Comparison of ENCODE assay signal across 8 cellular contexts in the genomic region with DNA sequence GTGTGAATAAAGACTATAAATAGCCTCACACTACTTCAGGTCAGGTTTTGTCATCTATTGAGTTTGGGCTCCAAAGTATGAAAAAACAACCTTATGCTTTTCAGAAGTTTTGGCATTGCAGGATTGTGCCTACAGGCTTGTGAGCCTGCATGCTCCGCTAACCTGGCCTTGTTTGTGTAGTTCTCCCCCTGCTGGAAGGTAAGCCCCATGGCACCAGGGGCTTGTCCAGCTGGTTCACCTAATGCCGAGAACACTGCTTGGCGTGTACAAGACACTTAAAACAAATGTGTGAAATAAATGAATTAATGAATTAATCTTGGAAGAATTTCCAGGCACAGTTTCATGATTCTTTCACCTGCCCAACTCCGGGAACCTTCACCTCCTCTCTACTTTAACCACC. TPM values are rescaled to one million over a fixed set of nuclear protein-coding genes. Genes with fewer than 3 reads are reported as not detected.
A peak's percentile ranks its signal among the peaks of the same experiment; 100 is the strongest.
DNase-seq lines count a peak whose midpoint lies in the region; ATAC-seq and TF ChIP-seq lines count a peak whose summit lies in the region.

No MANE protein-coding gene starts in this region.

- no peak overlapping the region for H3K27ac ChIP-seq in lung (ENCODE audit: low read depth in 1 of 2, low read length in 1 of 2)

- no peak overlapping the region for H3K4me3 ChIP-seq in AG09309 (ENCODE audit: control insufficient read depth, low read depth, low read length)
- H3K4me3 ChIP-seq in lung, result no peak overlapping the region

- 2 to 10% methylated on average over 4 of the region's 4 CpGs for WGBS in lung, 2 donors

- no peaks in the 10 kb centered on the region for H3K27me3 ChIP-seq in lung (ENCODE audit: control insufficient read depth, insufficient read depth)

- no peaks in the 10 kb centered on the region for H3K4me1 ChIP-seq in lung (ENCODE audit: control insufficient read depth in 2 of 2, insufficient read depth in 2 of 2, low read length in 2 of 2)

- DNase-seq in AG09309 (ENCODE audit: low read depth) (no peak), NCI-H446 (lab: John Stamatoyannopoulos, UW) (peak; percentile 13 to 77), cerebellum (ENCODE audit: low spot score) (peak; percentile 70), lung (ENCODE audit: low spot score) (peak; percentile 65)
- DNase-seq in activated CD4-positive, CD25-positive, alpha-beta regulatory T cell treated with anti-CD3 and anti-CD28 coated beads, Interleukin-2, amount 50 U/mL, for 72 hours, result peak; percentile 53
- peak; percentile 15 to 69 (median 46) for DNase-seq in stimulated activated naive CD4-positive, alpha-beta T cell (lab: John Stamatoyannopoulos, UW)

- peaks cover 4% of the 10 kb centered on the region in 2 donors for H3K36me3 ChIP-seq in lung (ENCODE audit: control insufficient read depth in 2 of 2, insufficient read depth in 2 of 2, low read length in 2 of 2)

- TF ChIP-seq CTCF in AG09309 (IDR thresholded peaks at IDR 0.05; ENCODE audit: control insufficient read depth, insufficient read depth, low read depth, low read length, missing control alignments) (peak; percentile 90), lung (IDR thresholded peaks at IDR 0.05; ENCODE audit: control extremely low read depth, extremely low read depth) (peak; percentile 70)

- ATAC-seq in GM18858 (IDR thresholded peaks at IDR 0.05; ENCODE audit: unreplicated experiment) (peak; percentile 86), HG03135 (IDR thresholded peaks at IDR 0.05; ENCODE audit: unreplicated experiment) (peak; percentile 67), lung (ENCODE audit: insufficient read depth, low FRiP score) (no peak)

- H3K9me3 ChIP-seq in lung (ENCODE audit: control insufficient read depth in 2 of 2, insufficient read depth in 1 of 2, low read length in 1 of 2), result no peaks in the 10 kb centered on the region

RNA-seq across cellular contexts. Expression of a gene that starts 1.8 kb away (rescaled TPM):
- total RNA-seq in cerebellum (21.6 TPM), lung (100 to 1,000 TPM in 1 of 2 donors, 10 to 100 TPM in 1; 28.0 to 107 TPM)
- 100 to 1,000 TPM in 1 of 2 donors, 10 to 100 TPM in 1; 80.2 to 118 TPM for polyA plus RNA-seq in lung

RNA-seq across cellular contexts. Expression of a gene that starts 13.3 kb away (rescaled TPM):
- total RNA-seq in cerebellum (1.7 TPM), lung (10 to 100 TPM; 10.9 to 12.7 TPM)
- polyA plus RNA-seq in lung, result 1 to 10 TPM; 6.0 to 8.6 TPM

RNA-seq across cellular contexts. Expression of a gene that starts 13.5 kb away (rescaled TPM):
- total RNA-seq in cerebellum (31.8 TPM), lung (10 to 100 TPM; 27.8 to 56.2 TPM)
- 10 to 100 TPM; 11.2 to 17.1 TPM for polyA plus RNA-seq in lung
